Comparison of ENCODE assay signal across 8 cellular contexts in genomic region chr6:27494987-27495385, GRCh38. TPM values are rescaled to one million over a fixed set of nuclear protein-coding genes. Genes with fewer than 3 reads are reported as not detected.
DNase-seq lines count a peak whose midpoint lies in the region; ATAC-seq and TF ChIP-seq lines count a peak whose summit lies in the region.

No MANE protein-coding gene starts in this region.

- H3K27ac Mint-ChIP-seq in T-cell (peak overlapping the region in 1 of 2 donors; percentile 39), Caco-2 (ENCODE audit: unreplicated experiment) (no peak overlapping the region)

- peak overlapping the region; percentile 86 for H3K4me2 ChIP-seq in fibroblast of lung (ENCODE audit: extremely low read depth, insufficient read depth, low read length)
- no peak overlapping the region for H3K4me2 ChIP-seq in Karpas-422 (ENCODE audit: low read depth, low read length, poor library complexity, severe bottlenecking)

- H2AFZ ChIP-seq in fibroblast of lung (ENCODE audit: low read length) (peak overlapping the region; percentile 85), Karpas-422 (ENCODE audit: low read length) (no peak overlapping the region)

- H3K27ac ChIP-seq in fibroblast of lung (ENCODE audit: insufficient read depth, low read length) (peak overlapping the region; percentile 22), Karpas-422 (ENCODE audit: low read length) (no peak overlapping the region)

- H3K4me3 Mint-ChIP-seq in T-cell (peak overlapping the region; percentile 54 to 61 (median 55)), Caco-2 (ENCODE audit: unreplicated experiment) (no peak overlapping the region)

- POLR2A ChIA-PET in T-cell (lab: Charles Lee) (no interaction called here), Caco-2 (lab: Charles Lee) (no interaction called here)

- TF ChIP-seq CTCF in fibroblast of lung (conservative IDR thresholded peaks at IDR 0.05 in 1 of 2, IDR thresholded peaks at IDR 0.05 in 1 of 2; ENCODE audit: low read depth in 1 of 2, low read length in 2 of 2), result no peak
- TF ChIP-seq CTCF in retinal pigment epithelial cell (conservative IDR thresholded peaks at IDR 0.05; ENCODE audit: low read depth, low read length), result no peak
- no peak for TF ChIP-seq CTCF in Caco-2 (IDR thresholded peaks at IDR 0.05; ENCODE audit: insufficient read depth in 1 of 2, low read depth in 1 of 2, low read length in 1 of 2, severe bottlenecking in 1 of 2, unreplicated experiment in 1 of 2)

- no peaks in the 10 kb centered on the region for H3K4me1 ChIP-seq in fibroblast of lung (ENCODE audit: control insufficient read depth, extremely low read depth, insufficient read depth, low read length)
- no peaks in the 10 kb centered on the region for H3K4me1 ChIP-seq in Karpas-422 (ENCODE audit: low read length)
- no peaks in the 10 kb centered on the region for H3K4me1 ChIP-seq in Caco-2

- no peaks in the 10 kb centered on the region for H3K36me3 ChIP-seq in fibroblast of lung (ENCODE audit: control insufficient read depth, insufficient read depth, low read length)
- no peaks in the 10 kb centered on the region for H3K36me3 ChIP-seq in Karpas-422 (ENCODE audit: insufficient read depth, low read length)
- H3K36me3 ChIP-seq in Caco-2 (ENCODE audit: control insufficient read depth, insufficient read depth, low read length), result no peaks in the 10 kb centered on the region

- H3K9me2 ChIP-seq in Karpas-422 (replicated peaks; ENCODE audit: insufficient read depth, low read length), result no peaks in the 10 kb centered on the region

- H3K79me2 ChIP-seq in fibroblast of lung (ENCODE audit: control insufficient read depth, insufficient read depth, low read length), result no peaks in the 10 kb centered on the region
- H3K79me2 ChIP-seq in Karpas-422 (ENCODE audit: low read length), result no peaks in the 10 kb centered on the region

- peak overlapping the region; percentile 66 to 92 (median 78) for H3K4me3 ChIP-seq in fibroblast of lung (replicated peaks in 1 of 4; ENCODE audit: control extremely low read depth in 1 of 4, insufficient read depth in 1 of 4, low read depth in 3 of 4, low read length in 4 of 4)
- peak overlapping the region; percentile 85 for H3K4me3 ChIP-seq in retinal pigment epithelial cell (ENCODE audit: low read length)
- no peak overlapping the region for H3K4me3 ChIP-seq in Karpas-422 (ENCODE audit: low read length)
- no peak overlapping the region for H3K4me3 ChIP-seq in Caco-2 (ENCODE audit: low read depth, low read length)

- no peaks in the 10 kb centered on the region for H3K27me3 ChIP-seq in fibroblast of lung (ENCODE audit: control insufficient read depth, insufficient read depth, low read length)
- no peaks in the 10 kb centered on the region for H3K27me3 ChIP-seq in Karpas-422 (ENCODE audit: low read length)
- H3K27me3 ChIP-seq in Caco-2 (replicated peaks; ENCODE audit: control insufficient read depth, insufficient read depth, low read length), result no peaks in the 10 kb centered on the region

- H3K9ac ChIP-seq in fibroblast of lung (ENCODE audit: insufficient read depth, low read length) (peak overlapping the region; percentile 26), Karpas-422 (ENCODE audit: low read length) (no peak overlapping the region)

- H3K36me3 Mint-ChIP-seq in T-cell, result peaks cover 2% of the 10 kb centered on the region
- H3K36me3 Mint-ChIP-seq in Caco-2 (ENCODE audit: insufficient read depth, unreplicated experiment), result peaks cover 6% of the 10 kb centered on the region

- H4K20me1 ChIP-seq in fibroblast of lung (ENCODE audit: control insufficient read depth, extremely low read depth, insufficient read depth, low read length) (no peaks in the 10 kb centered on the region), Karpas-422 (ENCODE audit: insufficient read depth, low read depth, low read length) (no peaks in the 10 kb centered on the region)

- ATAC-seq in GM18511 (IDR thresholded peaks at IDR 0.05; ENCODE audit: unreplicated experiment) (peak; percentile 24), T-cell (replicated peaks in 1 of 4) (no peak), GM18858 (IDR thresholded peaks at IDR 0.05; ENCODE audit: unreplicated experiment) (no peak)

- H3K27me3 Mint-ChIP-seq in T-cell, result peaks cover 38 to 54% of the 10 kb centered on the region in 2 donors
- H3K27me3 Mint-ChIP-seq in Caco-2 (ENCODE audit: insufficient read depth, unreplicated experiment), result no peaks in the 10 kb centered on the region

- H3K9me3 ChIP-seq in fibroblast of lung (ENCODE audit: control insufficient read depth, insufficient read depth, low read depth, low read length), result no peaks in the 10 kb centered on the region
- no peaks in the 10 kb centered on the region for H3K9me3 ChIP-seq in Karpas-422 (ENCODE audit: low read length)
- no peaks in the 10 kb centered on the region for H3K9me3 ChIP-seq in Caco-2

- no TSS peak for BruUV-seq in Caco-2 (replicated peaks; lab: Mats Ljungman, UMichigan)

- intact Hi-C loops in Caco-2 (cut with micrococcal nuclease; ENCODE audit: unreplicated experiment), result no loop called here

- H3K4me1 Mint-ChIP-seq in T-cell, result peaks cover 13 to 16% (median 16%) of the 10 kb centered on the region in 3 donors
- peaks cover 6% of the 10 kb centered on the region for H3K4me1 Mint-ChIP-seq in Caco-2 (ENCODE audit: low read depth, unreplicated experiment)

- H3K9me3 Mint-ChIP-seq in T-cell (no peaks in the 10 kb centered on the region), Caco-2 (ENCODE audit: unreplicated experiment) (no peaks in the 10 kb centered on the region)

- CTCF ChIA-PET in T-cell (lab: Charles Lee) (no interaction called here), Caco-2 (lab: Charles Lee) (no interaction called here)

- DNase-seq in T-cell, result no peak
- DNase-seq in fibroblast of lung (ENCODE audit: low read depth in 2 of 2), result no peak
- DNase-seq in retinal pigment epithelial cell (ENCODE audit: low read depth), result no peak
- DNase-seq in Karpas-422, result no peak
- no peak for DNase-seq in Caco-2
- DNase-seq in activated CD4-positive, alpha-beta T cell treated with anti-CD3 and anti-CD28 coated beads for 1 hour, result no peak

RNA-seq across cellular contexts. Expression of gene ZNF184, which starts 22.1 kb away (rescaled TPM):
- total RNA-seq in T-cell (10 to 100 TPM; 11.2 to 14.3 (median 12.5) TPM), fibroblast of lung (9.0 and 9.4 TPM in 2 replicates), Caco-2 (2022) (3.9 and 4.4 TPM in 2 replicates)
- 4.3 and 5.2 TPM in 2 replicates for polyA plus RNA-seq in fibroblast of lung
- polyA plus RNA-seq in fibroblast of lung (2012), result 3.2 and 3.3 TPM in 2 replicates
- polyA minus RNA-seq in fibroblast of lung (ENCODE audit: low replicate concordance), result 0.74 and 0.75 TPM in 2 replicates
- 9.5 and 18.8 TPM in 2 replicates for total RNA-seq in Karpas-422 (2014; rRNA removed; shearing (Covaris generic); ENCODE audit: low replicate concordance)

Comparison
In these comparisons a context has a peak if more than half of its experiments do, and no peak if none do; other contexts are left out.
1. H3K4me3 ChIP-seq: peak in fibroblast of lung (4 of 4) and retinal pigment epithelial cell (single experiment); none in Karpas-422 (single experiment) and Caco-2 (single experiment).